Comparison of ENCODE assay signal across 10 cellular contexts in genomic region chr16:88045820-88046303, GRCh38.
DNase-seq lines count a peak whose midpoint lies in the region; ATAC-seq and TF ChIP-seq lines count a peak whose summit lies in the region.
"Had no signal": no experiment of that assay in that cellular context is flagged by ENCODE, and none has a peak within 500 bp of the region (broad histone marks: within the 10 kb centered on the region; RNA-seq: fewer than 3 reads in every experiment).

No MANE protein-coding gene starts in this region.

- intact Hi-C loops in posterior vena cava (cut with DNase I) (no loop called here), prostate gland (cut with DNase I) (no loop called here)

- no peaks in the 10 kb centered on the region for H3K4me1 ChIP-seq in prostate gland (replicated peaks)
- H3K4me1 ChIP-seq: vagina had no signal

- no peak overlapping the region for H3K4me3 ChIP-seq in prostate gland
- H3K4me3 ChIP-seq: vagina had no signal

- ATAC-seq in GM18868 (IDR thresholded peaks at IDR 0.05; ENCODE audit: unreplicated experiment) (peak; percentile 83), GM21723 (IDR thresholded peaks at IDR 0.05; ENCODE audit: unreplicated experiment) (peak; percentile 71), HG03520 (IDR thresholded peaks at IDR 0.05; ENCODE audit: unreplicated experiment) (peak; percentile 81)

- H3K36me3 ChIP-seq in prostate gland, result peaks cover 0 to 5% of the 10 kb centered on the region in 2 donors

- no peaks in the 10 kb centered on the region for H3K9me3 ChIP-seq in prostate gland
- H3K9me3 ChIP-seq: vagina had no signal

- no peak for TF ChIP-seq CTCF in prostate gland (IDR thresholded peaks at IDR 0.05)

- no peak overlapping the region for H3K27ac ChIP-seq in prostate gland
- H3K27ac ChIP-seq: vagina had no signal

- TF ChIP-seq POLR2A in prostate gland (IDR thresholded peaks at IDR 0.05), result no peak

- DNase-seq in posterior vena cava (ENCODE audit: low spot score), result peak; percentile 64
- DNase-seq in AG08396 (ENCODE audit: low spot score), result no peak
- DNase-seq in prostate gland (ENCODE audit: low spot score), result no peak
- DNase-seq in HUDEP-2 (lab: John Stamatoyannopoulos, UW; ENCODE audit: unreplicated experiment in 76 of 76), result no peak
- DNase-seq in dedifferentiated amniotic fluid mesenchymal stem cell (ENCODE audit: extremely low spot score), result no peak
- DNase-seq: activated gamma-delta T cell treated with Interleukin-2 at 50 U/mL for 16 hours had no signal

- WGBS in prostate gland, result 91% methylated on average over 18 of the region's 18 CpGs

- H3K27me3 ChIP-seq in prostate gland (replicated peaks; ENCODE audit: insufficient read depth), result no peaks in the 10 kb centered on the region
- H3K27me3 ChIP-seq: vagina had no signal
